In the genomic region with DNA sequence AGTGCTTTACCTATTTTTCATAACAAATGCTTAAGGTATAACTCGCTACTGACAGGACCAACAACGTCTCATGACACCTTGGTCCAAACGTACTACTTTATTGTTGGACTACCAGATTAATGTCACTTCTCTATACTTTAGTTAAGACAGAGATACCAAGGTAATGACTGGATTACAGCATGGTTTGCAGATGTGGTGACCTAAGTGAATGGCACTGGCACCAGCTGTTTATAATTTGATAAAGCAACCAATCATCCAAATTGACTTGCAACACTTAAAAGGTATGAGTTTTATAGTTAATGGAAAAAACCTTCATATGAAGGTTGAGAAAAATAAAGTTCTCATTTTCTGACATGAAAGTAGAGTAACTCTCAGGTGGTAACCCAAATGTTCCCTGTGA, we compare ENCODE assay signal across 25 cellular contexts.
"Had no signal": no experiment of that assay in that cellular context is flagged by ENCODE, and none has a peak within 500 bp of the region (broad histone marks: within the 10 kb centered on the region; RNA-seq: fewer than 3 reads in every experiment).

No MANE protein-coding gene starts in this region.

- H3K27me3 ChIP-seq: left lung, pancreas, sigmoid colon, spleen, tibial nerve, uterus had no signal

- H3K9me3 ChIP-seq: left lung, lower lobe of right lung, pancreas, prostate gland, sigmoid colon, tibial nerve, uterus had no signal

- H3K4me1 ChIP-seq: left lung, lower lobe of right lung, pancreas, prostate gland, sigmoid colon, spleen, uterus had no signal

- DNase-seq: hypothalamus; immature natural killer cell; kidney; left colon; left lung; lower lobe of right lung; mammary epithelial cell; mesenchymal stem cell; naive thymus-derived CD8-positive, alpha-beta T cell; nucleus accumbens; pancreas; posterior cingulate gyrus; retina; right cardiac atrium; sigmoid colon; small intestine; spleen; stimulated activated CD4-positive, alpha-beta T cell treated with anti-CD3 and anti-CD28 coated beads, Interleukin-4, amount 100 ng/mL, for 4 hours; stimulated activated CD8-positive, alpha-beta memory T cell treated with anti-CD3 and anti-CD28 coated beads, Interleukin-4, amount 100 ng/mL, for 48 hours; stimulated activated naive CD4-positive, alpha-beta T cell treated with Interleukin-2 at 50 U/mL for 16 hours; stimulated activated naive CD8-positive, alpha-beta T cell treated with anti-CD3 and anti-CD28 coated beads, Interleukin-15, amount 100 ng/mL, for 72 hours; substantia nigra; uterus had no signal

- H3K4me3 ChIP-seq: left lung, lower lobe of right lung, pancreas, prostate gland, sigmoid colon, spleen, tibial nerve, uterus had no signal

- H3K36me3 ChIP-seq: left lung, lower lobe of right lung, pancreas, prostate gland, sigmoid colon, spleen, tibial nerve, uterus had no signal

- H3K27ac ChIP-seq: left lung, lower lobe of right lung, pancreas, prostate gland, sigmoid colon, spleen, tibial nerve, uterus had no signal
